Comparison of ENCODE assay signal across 7 cellular contexts in genomic region chrX:140918398-140919043, GRCh38.
DNase-seq lines count a peak whose midpoint lies in the region; ATAC-seq and TF ChIP-seq lines count a peak whose summit lies in the region.

No MANE protein-coding gene starts in this region.

- no peaks in the 10 kb centered on the region for H4K20me1 ChIP-seq in hepatocyte (ENCODE audit: insufficient read depth, poor library complexity, severe bottlenecking)

- no peaks in the 10 kb centered on the region for H3K4me1 ChIP-seq in hepatocyte (ENCODE audit: insufficient read depth)

- TF ChIP-seq CTCF in hepatocyte (IDR thresholded peaks at IDR 0.05; ENCODE audit: poor library complexity) = peak; percentile 60

- H2AFZ ChIP-seq in hepatocyte = no peak overlapping the region

- no peaks in the 10 kb centered on the region for H3K9me2 ChIP-seq in hepatocyte (replicated peaks; ENCODE audit: insufficient read depth)

- peak; percentile 86 for ATAC-seq in GM19463 (IDR thresholded peaks at IDR 0.05; ENCODE audit: unreplicated experiment)
- peak; percentile 83 for ATAC-seq in HG03432 (IDR thresholded peaks at IDR 0.05; ENCODE audit: unreplicated experiment)

- no peak overlapping the region for H3K4me2 ChIP-seq in hepatocyte

- H3K9me3 ChIP-seq in hepatocyte (ENCODE audit: low read depth) = no peaks in the 10 kb centered on the region

- no peaks in the 10 kb centered on the region for H3K36me3 ChIP-seq in hepatocyte (replicated peaks; ENCODE audit: insufficient read depth, low read depth)

- peak; percentile 75 for DNase-seq in ELR (ENCODE audit: low read depth)
- peak; percentile 60 for DNase-seq in NOMO-1 treated with DMSO at 0.1 percent for 48 hours (lab: John Stamatoyannopoulos, UW; ENCODE audit: unreplicated experiment)
- DNase-seq in activated T-helper 9 cell treated with anti-CD3 and anti-CD28 coated beads, Interleukin-2, amount 50 U/mL, for 16 hours (ENCODE audit: low read depth) = peak; percentile 5
- DNase-seq in hepatocyte (ENCODE audit: low spot score) = peak; percentile 67
- peak; percentile 2 to 24 for DNase-seq in stimulated activated CD4-positive, alpha-beta T cell treated with anti-CD3 and anti-CD28 coated beads, Interleukin-15, amount 100 ng/mL, for 48 hours (ENCODE audit: low read depth in 2 of 2)

- 48% methylated on average over 14 of the region's 14 CpGs for WGBS in hepatocyte (ENCODE audit: low lambda C conversion rate, missing lambda C conversion rate)

- H3K4me3 ChIP-seq in hepatocyte = no peak overlapping the region

- no peak overlapping the region for H3K27ac ChIP-seq in hepatocyte

- H3K27me3 ChIP-seq in hepatocyte = no peaks in the 10 kb centered on the region

- H3K79me2 ChIP-seq in hepatocyte = no peaks in the 10 kb centered on the region

Comparison
In these comparisons a context has a peak if more than half of its experiments do, and no peak if none do; other contexts are left out.
1. DNase-seq: peak in every context shown above with its lines; median percentile 75 in ELR; 67 in hepatocyte; 60 in NOMO-1 treated with DMSO at 0.1 percent for 48 hours; 13 in stimulated activated CD4-positive, alpha-beta T cell treated with anti-CD3 and anti-CD28 coated beads, Interleukin-15, amount 100 ng/mL, for 48 hours; 5 in activated T-helper 9 cell treated with anti-CD3 and anti-CD28 coated beads, Interleukin-2, amount 50 U/mL, for 16 hours.